1 cellular context compared by ENCODE assay signal in the genomic region with DNA sequence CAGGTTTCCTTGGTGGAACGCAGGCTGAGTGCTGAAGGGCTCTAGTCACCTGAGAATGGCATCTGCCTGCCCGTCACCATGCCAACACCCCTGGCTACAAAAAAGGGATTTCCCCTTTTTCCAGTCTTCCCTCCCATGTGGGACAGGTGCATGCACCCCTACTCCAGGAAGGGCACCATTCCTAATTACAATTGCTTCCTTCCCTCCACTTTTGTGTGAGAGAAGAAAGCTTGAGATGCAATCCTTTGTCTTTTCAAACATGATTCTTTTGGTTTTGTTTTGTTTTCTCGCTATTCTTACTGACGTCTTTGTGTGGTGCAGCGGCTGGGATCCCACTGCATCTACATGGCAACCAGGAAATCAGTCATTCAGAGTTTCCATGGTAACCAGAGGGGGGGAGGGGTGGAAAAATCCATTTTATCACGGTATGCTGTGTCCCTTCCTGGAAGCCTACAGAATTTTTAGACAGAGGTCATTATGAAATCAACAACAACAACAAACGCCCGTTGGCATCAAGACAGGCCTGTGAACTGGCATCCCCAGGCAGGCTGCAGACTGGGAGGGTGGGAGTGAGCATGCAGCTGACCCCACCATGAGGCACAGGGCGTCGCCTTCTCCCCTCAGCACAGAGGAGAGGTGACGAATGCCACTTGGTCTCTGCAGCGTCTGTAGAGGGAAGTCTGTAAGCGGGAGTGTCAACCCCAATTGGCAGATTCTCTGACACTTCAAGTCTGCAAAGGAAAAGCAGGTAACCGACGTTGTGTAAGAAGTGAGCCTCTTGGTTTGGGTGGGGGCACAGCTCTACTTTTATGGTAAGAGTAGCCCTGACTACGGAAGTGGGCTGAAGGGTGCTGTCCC.
TF ChIP-seq lines count a peak whose summit lies in the region.

No MANE protein-coding gene starts in this region.

TF ChIP-seq in K562, 482 proteins besides CTCF, POLR2A, EP300 and RAD21 (continued from another document):
- 0 out of 2 replicates have a peak, but pooled peaks have one; percentile 47 for TF ChIP-seq EHMT2 (IDR thresholded peaks at IDR 0.05)
- TF ChIP-seq L3MBTL2 (IDR thresholded peaks at IDR 0.05): 0 out of 2 replicates have a peak, but pooled peaks have one; percentile 13
- 0 out of 2 replicates have a peak, but pooled peaks have one; percentile 21 for TF ChIP-seq PKNOX1 (IDR thresholded peaks at IDR 0.05)
- TF ChIP-seq RFX1 (IDR thresholded peaks at IDR 0.05): peak; percentile 81
- TF ChIP-seq MAZ (CRISPR knock-in tag; conservative IDR thresholded peaks at IDR 0.05 in 1 of 2, IDR thresholded peaks at IDR 0.05 in 1 of 2): 0 out of 4 replicates have a peak, but pooled peaks of 1 of the 2 experiments have one; percentile 26
- TF ChIP-seq SPI1 (IDR thresholded peaks at IDR 0.05; ENCODE audit: borderline replicate concordance, low read depth, low read length): peak; percentile 47; the same call in 1 of the 2 replicates
